In the genomic region with DNA sequence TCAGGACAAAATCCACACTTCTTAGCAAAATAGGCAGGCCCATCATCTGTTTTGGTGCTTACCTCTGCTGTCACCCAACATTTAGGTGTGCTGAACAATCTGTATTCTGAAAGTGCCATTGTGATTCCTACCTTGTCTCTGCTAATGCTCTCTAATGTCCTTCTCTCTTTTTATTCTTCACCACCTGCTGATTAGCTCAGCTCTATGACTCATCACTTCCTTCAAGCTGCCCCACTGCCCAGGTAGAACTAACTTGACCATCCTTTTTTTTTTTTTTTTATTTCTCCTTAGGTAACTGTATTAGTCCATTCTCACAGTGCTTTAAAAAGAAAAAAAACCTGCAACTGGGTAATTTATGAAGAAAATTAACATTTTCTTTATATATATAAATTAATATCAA, we compare ENCODE assay signal across 19 cellular contexts.
"Had no signal": no experiment of that assay in that cellular context is flagged by ENCODE, and none has a peak within 500 bp of the region (broad histone marks: within the 10 kb centered on the region; RNA-seq: fewer than 3 reads in every experiment).

No MANE protein-coding gene starts in this region.

- H3K27me3 ChIP-seq: body of pancreas, left lung, thyroid gland had no signal

- H3K36me3 ChIP-seq: left lung, thyroid gland had no signal

- H3K4me3 ChIP-seq: body of pancreas, left lung, thyroid gland had no signal

- H3K36me3 Mint-ChIP-seq: activated CD4-positive, alpha-beta memory T cell treated with anti-CD3 and anti-CD28 coated beads for 36 hours; activated CD8-positive, alpha-beta memory T cell treated with anti-CD3 and anti-CD28 coated beads, Interleukin-2, amount 10 ng/mL, durations not matched to agents 7 days and 5 days had no signal

- H3K27me3 Mint-ChIP-seq: activated B cell treated with CpG ODN at 0.5 μM for 24 hours; activated CD4-positive, alpha-beta memory T cell treated with anti-CD3 and anti-CD28 coated beads for 36 hours; activated CD8-positive, alpha-beta memory T cell treated with anti-CD3 and anti-CD28 coated beads, Interleukin-2, amount 10 ng/mL, durations not matched to agents 7 days and 5 days; activated T-helper 17 cell treated with anti-CD3 and anti-CD28 coated beads, Interleukin-2, amount 50 U/mL, for 72 hours; effector memory CD8-positive, alpha-beta T cell had no signal

- H3K4me1 ChIP-seq: body of pancreas had no signal

- H3K4me1 Mint-ChIP-seq: activated CD8-positive, alpha-beta memory T cell treated with anti-CD3 and anti-CD28 coated beads, Interleukin-2, amount 10 ng/mL, durations not matched to agents 7 days and 5 days had no signal

- H3K4me3 Mint-ChIP-seq: activated B cell treated with CpG ODN at 0.5 μM for 24 hours; activated CD4-positive, alpha-beta memory T cell treated with anti-CD3 and anti-CD28 coated beads for 36 hours; activated CD8-positive, alpha-beta memory T cell treated with anti-CD3 and anti-CD28 coated beads, Interleukin-2, amount 10 ng/mL, durations not matched to agents 7 days and 5 days; activated naive CD4-positive, alpha-beta T cell treated with anti-CD3 and anti-CD28 coated beads for 36 hours; activated T-helper 17 cell treated with anti-CD3 and anti-CD28 coated beads, Interleukin-2, amount 50 U/mL, for 72 hours; effector memory CD8-positive, alpha-beta T cell had no signal

- ATAC-seq: activated CD8-positive, alpha-beta memory T cell treated with anti-CD3 and anti-CD28 coated beads, Interleukin-2, amount 10 ng/mL, durations not matched to agents 7 days and 5 days; activated T-helper 17 cell treated with anti-CD3 and anti-CD28 coated beads, Interleukin-2, amount 50 U/mL, for 72 hours; body of pancreas; effector memory CD8-positive, alpha-beta T cell; left lung had no signal

- H3K27ac ChIP-seq: body of pancreas, left lung, thyroid gland had no signal

- H3K27ac Mint-ChIP-seq: activated B cell treated with CpG ODN at 0.5 μM for 24 hours; activated CD4-positive, alpha-beta memory T cell treated with anti-CD3 and anti-CD28 coated beads for 36 hours; activated CD8-positive, alpha-beta memory T cell treated with anti-CD3 and anti-CD28 coated beads, Interleukin-2, amount 10 ng/mL, durations not matched to agents 7 days and 5 days; activated naive CD4-positive, alpha-beta T cell treated with anti-CD3 and anti-CD28 coated beads for 36 hours; activated T-helper 17 cell treated with anti-CD3 and anti-CD28 coated beads, Interleukin-2, amount 50 U/mL, for 72 hours; effector memory CD8-positive, alpha-beta T cell had no signal

- H3K9me3 ChIP-seq: body of pancreas, left lung, thyroid gland had no signal

- H3K9me3 Mint-ChIP-seq: activated B cell treated with CpG ODN at 0.5 μM for 24 hours; activated CD4-positive, alpha-beta memory T cell treated with anti-CD3 and anti-CD28 coated beads for 36 hours; activated naive CD4-positive, alpha-beta T cell treated with anti-CD3 and anti-CD28 coated beads for 36 hours had no signal

- DNase-seq: activated B cell treated with CpG ODN at 0.5 μM for 24 hours; activated CD4-positive, alpha-beta memory T cell treated with anti-CD3 and anti-CD28 coated beads for 36 hours; activated CD4-positive, alpha-beta T cell treated with anti-CD3 and anti-CD28 coated beads for 4 hours; activated CD8-positive, alpha-beta memory T cell treated with anti-CD3 and anti-CD28 coated beads, Interleukin-2, amount 10 ng/mL, durations not matched to agents 7 days and 5 days; activated naive CD4-positive, alpha-beta T cell treated with anti-CD3 and anti-CD28 coated beads for 36 hours; body of pancreas; caudate nucleus; effector memory CD8-positive, alpha-beta T cell; foreskin fibroblast; hippocampal formation; kidney; left lung; mammary epithelial cell; occipital lobe; stimulated activated CD4-positive, alpha-beta T cell treated with anti-CD3 and anti-CD28 coated beads, Interleukin-2, amount 100 ng/mL, for 24 hours; stimulated activated naive CD4-positive, alpha-beta T cell treated with Interleukin-2 at 50 U/mL for 16 hours; T-helper 9 cell; thyroid gland had no signal
